ENCODE assay signal across 1 cellular context in the genomic region with DNA sequence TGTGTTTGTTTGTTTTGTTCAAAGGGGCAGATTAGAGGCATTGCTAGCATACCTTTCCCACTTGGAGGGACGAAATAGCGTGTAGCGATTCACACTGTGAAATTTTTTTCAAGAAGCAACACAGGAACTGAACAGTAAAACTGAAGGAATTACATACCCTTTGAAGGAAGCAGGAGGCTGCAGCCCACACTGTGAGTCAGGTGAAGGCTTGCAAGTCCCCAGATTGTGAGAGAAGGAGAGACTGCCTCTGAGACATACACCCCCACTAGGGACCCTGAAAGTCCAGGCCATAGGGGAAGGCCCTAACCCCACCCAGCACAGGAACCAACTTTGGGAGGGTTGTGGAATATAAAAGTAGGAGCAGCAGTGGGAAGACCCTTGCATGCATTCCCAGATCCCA.
TF ChIP-seq lines count a peak whose summit lies in the region.

No MANE protein-coding gene starts in this region.

TF ChIP-seq in A549, 52 proteins besides CTCF, POLR2A, EP300 and RAD21 (continued from another document):
- TF ChIP-seq, protein P1, sequence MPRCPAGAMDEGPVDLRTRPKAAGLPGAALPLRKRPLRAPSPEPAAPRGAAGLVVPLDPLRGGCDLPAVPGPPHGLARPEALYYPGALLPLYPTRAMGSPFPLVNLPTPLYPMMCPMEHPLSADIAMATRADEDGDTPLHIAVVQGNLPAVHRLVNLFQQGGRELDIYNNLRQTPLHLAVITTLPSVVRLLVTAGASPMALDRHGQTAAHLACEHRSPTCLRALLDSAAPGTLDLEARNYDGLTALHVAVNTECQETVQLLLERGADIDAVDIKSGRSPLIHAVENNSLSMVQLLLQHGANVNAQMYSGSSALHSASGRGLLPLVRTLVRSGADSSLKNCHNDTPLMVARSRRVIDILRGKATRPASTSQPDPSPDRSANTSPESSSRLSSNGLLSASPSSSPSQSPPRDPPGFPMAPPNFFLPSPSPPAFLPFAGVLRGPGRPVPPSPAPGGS (IDR thresholded peaks at IDR 0.05): no peak
